Comparison of ENCODE assay signal across 8 cellular contexts in genomic region chrX:154526901-154527675, GRCh38. TPM values are rescaled to one million over a fixed set of nuclear protein-coding genes. Genes with fewer than 3 reads are reported as not detected.
DNase-seq lines count a peak whose midpoint lies in the region; ATAC-seq, FAIRE-seq and TF ChIP-seq lines count a peak whose summit lies in the region.

No MANE protein-coding gene starts in this region.

- H2BK12ac ChIP-seq in neuronal stem cell (ENCODE audit: low read length) = no peak overlapping the region

- peak overlapping the region; percentile 63 for H3K9ac ChIP-seq in neuronal stem cell (ENCODE audit: low read depth, low read length, poor library complexity)

- no peaks in the 10 kb centered on the region for H3K9me3 ChIP-seq in CD4-positive, CD25-positive, alpha-beta regulatory T cell (ENCODE audit: control insufficient read depth in 2 of 2, low read length in 2 of 2)
- H3K9me3 ChIP-seq in neuronal stem cell (replicated peaks in 1 of 2; ENCODE audit: control insufficient read depth in 2 of 2, insufficient read depth in 1 of 2, low read depth in 1 of 2, low read length in 2 of 2) = no peaks in the 10 kb centered on the region

- H3K27me3 Mint-ChIP-seq in CD4-positive, CD25-positive, alpha-beta regulatory T cell = no peaks in the 10 kb centered on the region

- H3K27ac Mint-ChIP-seq in CD4-positive, CD25-positive, alpha-beta regulatory T cell = peak overlapping the region; percentile 55 to 90 (median 56)

- POLR2A ChIA-PET in RWPE1 (lab: Yijun Ruan, JAX; ENCODE audit: low non-redundant PET) = interaction anchor here (0.6 to 1.3 kb wide), 4 partner anchors 21 to 123 kb away, joined by 3 to 5 read pairs (median 3); partner anchors contain the start of genes IKBKG, SLC10A3 and UBL4A

- H3K4ac ChIP-seq in neuronal stem cell (ENCODE audit: low read length) = no peak overlapping the region

- H3K79me1 ChIP-seq in neuronal stem cell (ENCODE audit: low read depth, low read length) = no peaks in the 10 kb centered on the region

- no peak overlapping the region for H3K14ac ChIP-seq in neuronal stem cell (ENCODE audit: low read length)

- CTCF ChIA-PET in RWPE1 (lab: Yijun Ruan, JAX) = interaction anchor here (0.7 to 1.1 kb wide), 3 partner anchors 14 to 142 kb away, joined by 3 to 4 read pairs (median 3); no protein-coding TSS in a partner anchor

- FAIRE-seq in frontal cortex (lab: Jason Lieb, UNC) = no peak

- no peaks in the 10 kb centered on the region for H3K9me3 Mint-ChIP-seq in CD4-positive, CD25-positive, alpha-beta regulatory T cell

- no peaks in the 10 kb centered on the region for H3K36me3 Mint-ChIP-seq in CD4-positive, CD25-positive, alpha-beta regulatory T cell

- no peak overlapping the region for H4K8ac ChIP-seq in neuronal stem cell (ENCODE audit: low read depth, low read length)

- no peak overlapping the region for H2AK5ac ChIP-seq in neuronal stem cell (ENCODE audit: low read depth, low read length)

- H2BK5ac ChIP-seq in neuronal stem cell (ENCODE audit: low read length) = no peak overlapping the region

- no peak overlapping the region for H2BK15ac ChIP-seq in neuronal stem cell (ENCODE audit: low read length)

- H3K4me1 Mint-ChIP-seq in CD4-positive, CD25-positive, alpha-beta regulatory T cell = peaks cover 0 to 30% (median 8%) of the 10 kb centered on the region in 4 donors

- ATAC-seq in CD4-positive, CD25-positive, alpha-beta regulatory T cell (ENCODE audit: low read depth in 2 of 2) = peak; percentile 85 to 87
- ATAC-seq in GM21360 (IDR thresholded peaks at IDR 0.05; ENCODE audit: unreplicated experiment) = peak; percentile 51

- H3K4me2 ChIP-seq in neuronal stem cell (ENCODE audit: insufficient read depth, low read length, poor library complexity, severe bottlenecking) = peak overlapping the region; percentile 43

- H3K36me3 ChIP-seq in CD4-positive, CD25-positive, alpha-beta regulatory T cell (ENCODE audit: control insufficient read depth, insufficient read depth, low read length) = no peaks in the 10 kb centered on the region
- H3K36me3 ChIP-seq in neuronal stem cell (replicated peaks in 1 of 2; ENCODE audit: control insufficient read depth in 2 of 2, insufficient read depth in 2 of 2, low read length in 2 of 2) = peaks cover 0 to 8% of the 10 kb centered on the region in 2 donors

- no peak overlapping the region for H3K4me3 ChIP-seq in CD4-positive, CD25-positive, alpha-beta regulatory T cell (ENCODE audit: low read depth, low read length)
- H3K4me3 ChIP-seq in LNCaP clone FGC (ENCODE audit: low read depth, low read length) (peak overlapping the region; percentile 1; the same call in 1 of the 2 replicates), neuronal stem cell (ENCODE audit: low read length in 2 of 2) (no peak overlapping the region)

- H2AFZ ChIP-seq in neuronal stem cell (ENCODE audit: low read length) = peak overlapping the region; percentile 73

- peak overlapping the region in 1 of 4 donors; percentile 68 for H3K4me3 Mint-ChIP-seq in CD4-positive, CD25-positive, alpha-beta regulatory T cell

- no peaks in the 10 kb centered on the region for H3K27me3 ChIP-seq in CD4-positive, CD25-positive, alpha-beta regulatory T cell (ENCODE audit: control insufficient read depth, insufficient read depth, low read length)
- no peaks in the 10 kb centered on the region for H3K27me3 ChIP-seq in neuronal stem cell (ENCODE audit: control insufficient read depth in 3 of 3, insufficient read depth in 3 of 3, low read depth in 1 of 3, low read length in 3 of 3)

- H2BK120ac ChIP-seq in neuronal stem cell (ENCODE audit: low read depth, low read length) = no peak overlapping the region

- H3K4me1 ChIP-seq in CD4-positive, CD25-positive, alpha-beta regulatory T cell (ENCODE audit: control insufficient read depth, insufficient read depth, low read length, poor library complexity, severe bottlenecking) = peaks cover 13% of the 10 kb centered on the region
- peaks cover 3 to 7% of the 10 kb centered on the region in 2 donors for H3K4me1 ChIP-seq in neuronal stem cell (ENCODE audit: control insufficient read depth in 2 of 2, insufficient read depth in 1 of 2, low read depth in 1 of 2, low read length in 2 of 2)

- DNase-seq in CD4-positive, CD25-positive, alpha-beta regulatory T cell = peak; percentile 40 to 77 (median 50)
- no peak for DNase-seq in LNCaP clone FGC (ENCODE audit: low read depth)
- peak; percentile 41 for DNase-seq in RWPE1 (ENCODE audit: low spot score)
- peak; percentile 84 for DNase-seq in activated effector memory CD4-positive, alpha-beta T cell treated with anti-CD3 and anti-CD28 coated beads, Interleukin-2, amount 50 U/mL, for 16 hours
- peak; percentile 53 to 62 for DNase-seq in frontal cortex (ENCODE audit: low spot score in 2 of 2)
- DNase-seq in neuronal stem cell (ENCODE audit: low spot score) = peak; percentile 50
- peak; percentile 84 for DNase-seq in ureter (ENCODE audit: low spot score)

- no peak overlapping the region for H3K27ac ChIP-seq in CD4-positive, CD25-positive, alpha-beta regulatory T cell (ENCODE audit: insufficient read depth, low read length, poor library complexity, severe bottlenecking)
- H3K27ac ChIP-seq in RWPE1 = peak overlapping the region; percentile 90
- H3K27ac ChIP-seq in neuronal stem cell (replicated peaks; ENCODE audit: low read length) = peak overlapping the region; percentile 60

- H3K23ac ChIP-seq in neuronal stem cell (ENCODE audit: low read depth, low read length, poor library complexity) = no peak overlapping the region

- H4K91ac ChIP-seq in neuronal stem cell (ENCODE audit: low read depth, low read length, poor library complexity) = no peak overlapping the region

- H3K18ac ChIP-seq in neuronal stem cell (ENCODE audit: low read length) = peak overlapping the region; percentile 71

- no CpG with 5 or more reads among the region's 15 CpGs for WGBS in neuronal stem cell (ENCODE audit: extremely low coverage in 2 of 2, insufficient read length in 2 of 2, insufficient replicate concordance in 1 of 2), 2 donors

- TF ChIP-seq CTCF in LNCaP clone FGC (IDR thresholded peaks at IDR 0.05; ENCODE audit: control insufficient read depth, extremely low read depth, insufficient read depth) = peak; percentile 59
- peak; percentile 52 for TF ChIP-seq CTCF in RWPE1 (conservative IDR thresholded peaks at IDR 0.05; ENCODE audit: low read depth)

RNA-seq across cellular contexts. Expression of gene FAM3A, which starts 11.1 kb away (rescaled TPM):
- total RNA-seq in CD4-positive, CD25-positive, alpha-beta regulatory T cell = 28.2 TPM
- 10 to 100 TPM; 13.4 to 21.5 (median 19.0) TPM for polyA plus RNA-seq in CD4-positive, CD25-positive, alpha-beta regulatory T cell
- total RNA-seq in frontal cortex (9.8 TPM), ureter (46.3 TPM)
- polyA plus RNA-seq in neuronal stem cell (2013, experiment 1 of 2) = 12.9 TPM
- 14.6 TPM for polyA plus RNA-seq in neuronal stem cell (2013, experiment 2 of 2)

RNA-seq across cellular contexts. Expression of gene G6PD, which starts 19.6 kb away (rescaled TPM):
- 36.5 TPM for total RNA-seq in CD4-positive, CD25-positive, alpha-beta regulatory T cell
- 1 to 10 TPM; 2.3 to 5.2 (median 4.2) TPM for polyA plus RNA-seq in CD4-positive, CD25-positive, alpha-beta regulatory T cell
- total RNA-seq in frontal cortex (16.3 TPM), ureter (52.3 TPM)
- 40.6 TPM for polyA plus RNA-seq in neuronal stem cell (2013, experiment 1 of 2)
- 41.3 TPM for polyA plus RNA-seq in neuronal stem cell (2013, experiment 2 of 2)

RNA-seq across cellular contexts. Expression of gene IKBKG, which starts 20.3 kb away (rescaled TPM):
- total RNA-seq in CD4-positive, CD25-positive, alpha-beta regulatory T cell = 48.0 TPM
- 10 to 100 TPM; 27.9 to 39.6 (median 33.5) TPM for polyA plus RNA-seq in CD4-positive, CD25-positive, alpha-beta regulatory T cell
- total RNA-seq in frontal cortex = 4.1 TPM
- polyA plus RNA-seq in neuronal stem cell (2013, experiment 1 of 2) = 9.7 TPM
- 9.8 TPM for polyA plus RNA-seq in neuronal stem cell (2013, experiment 2 of 2)
- total RNA-seq in ureter = 28.5 TPM

RNA-seq across cellular contexts. Expression of gene SLC10A3, which starts 36.7 kb away (rescaled TPM):
- total RNA-seq in CD4-positive, CD25-positive, alpha-beta regulatory T cell = 18.4 TPM
- 10 to 100 TPM; 32.8 to 40.2 (median 36.7) TPM for polyA plus RNA-seq in CD4-positive, CD25-positive, alpha-beta regulatory T cell
- total RNA-seq in frontal cortex (2.4 TPM), ureter (23.4 TPM)
- polyA plus RNA-seq in neuronal stem cell (2013, experiment 1 of 2) = 4.4 TPM
- 4.5 TPM for polyA plus RNA-seq in neuronal stem cell (2013, experiment 2 of 2)

RNA-seq across cellular contexts. Expression of gene UBL4A, which starts 40.7 kb away (rescaled TPM):
- 12.5 TPM for total RNA-seq in CD4-positive, CD25-positive, alpha-beta regulatory T cell
- 10 to 100 TPM; 51.8 to 59.5 (median 55.0) TPM for polyA plus RNA-seq in CD4-positive, CD25-positive, alpha-beta regulatory T cell
- 39.1 TPM for total RNA-seq in frontal cortex
- 15.7 TPM for polyA plus RNA-seq in neuronal stem cell (2013, experiment 1 of 2)
- polyA plus RNA-seq in neuronal stem cell (2013, experiment 2 of 2) = 15.4 TPM
- 20.4 TPM for total RNA-seq in ureter
